Comparison of ENCODE assay signal across 16 cellular contexts in the genomic region with DNA sequence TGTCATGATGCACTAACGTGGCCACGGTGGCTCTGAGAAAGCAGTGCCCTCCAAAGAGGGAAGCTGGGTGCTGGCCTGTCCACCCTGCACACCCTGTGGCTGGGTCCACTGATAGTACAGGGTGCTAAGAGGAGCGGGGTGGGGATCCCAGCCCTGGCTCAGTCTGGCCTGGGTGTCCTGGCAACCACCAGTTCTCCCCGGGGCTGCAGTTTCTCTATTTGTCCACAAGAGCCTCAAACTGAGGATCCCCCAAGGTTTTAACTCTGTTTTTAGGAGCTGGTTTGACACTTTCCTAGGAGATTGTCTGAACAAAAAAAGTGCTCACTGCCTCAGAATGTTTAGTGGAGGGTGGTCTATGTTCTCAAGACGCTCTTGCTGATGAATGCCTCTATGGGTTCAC. TPM values are rescaled to one million over a fixed set of nuclear protein-coding genes. Genes with fewer than 3 reads are reported as not detected.
DNase-seq lines count a peak whose midpoint lies in the region; ATAC-seq and TF ChIP-seq lines count a peak whose summit lies in the region.
"Had no signal": no experiment of that assay in that cellular context is flagged by ENCODE, and none has a peak within 500 bp of the region (broad histone marks: within the 10 kb centered on the region; RNA-seq: fewer than 3 reads in every experiment).

No MANE protein-coding gene starts in this region.

- H3K36me3 Mint-ChIP-seq in HFFc6 (ENCODE audit: low read depth), result no peaks in the 10 kb centered on the region
- H3K36me3 Mint-ChIP-seq in neural progenitor cell, result peaks cover 2% of the 10 kb centered on the region

- no peak overlapping the region for H2AFZ ChIP-seq in neural progenitor cell (replicated peaks)

- H3K4me1 Mint-ChIP-seq in HFFc6 (ENCODE audit: low read depth) (no peaks in the 10 kb centered on the region), neural progenitor cell (peaks cover 42% of the 10 kb centered on the region)

- peak; percentile 56 for TF ChIP-seq CTCF in HFFc6 (IDR thresholded peaks at IDR 0.05)
- TF ChIP-seq CTCF in choroid plexus epithelial cell (conservative IDR thresholded peaks at IDR 0.05; ENCODE audit: low read depth, low read length), result peak; percentile 35
- TF ChIP-seq CTCF in neural progenitor cell (IDR thresholded peaks at IDR 0.05), result peak; percentile 32

- ATAC-seq in HG02870 (IDR thresholded peaks at IDR 0.05; ENCODE audit: unreplicated experiment) (no peak), GM19397 (IDR thresholded peaks at IDR 0.05; ENCODE audit: unreplicated experiment) (no peak)
- ATAC-seq: pancreas had no signal

- H3K27ac Mint-ChIP-seq in HFFc6, result no peak overlapping the region
- peak overlapping the region; percentile 35 for H3K27ac Mint-ChIP-seq in neural progenitor cell

- no peaks in the 10 kb centered on the region for H3K9me3 ChIP-seq in neural progenitor cell (ENCODE audit: low read depth)
- H3K9me3 ChIP-seq: pancreas, spleen had no signal

- no peaks in the 10 kb centered on the region for H3K36me3 ChIP-seq in neural progenitor cell
- H3K36me3 ChIP-seq: pancreas, spleen had no signal

- peaks cover 3% of the 10 kb centered on the region for H3K4me1 ChIP-seq in neural progenitor cell
- H3K4me1 ChIP-seq: pancreas had no signal

- H3K9me3 Mint-ChIP-seq in HFFc6, result no peaks in the 10 kb centered on the region
- peaks cover 2% of the 10 kb centered on the region for H3K9me3 Mint-ChIP-seq in neural progenitor cell
- H3K9me3 Mint-ChIP-seq: activated T-cell treated with anti-CD3 and anti-CD28 coated beads, Interleukin-2, amount 50 U/mL, for 4 hours had no signal

- no peak overlapping the region for H3K9ac ChIP-seq in neural progenitor cell

- H3F3A ChIP-seq in neural progenitor cell (ENCODE audit: low read depth), result no peaks in the 10 kb centered on the region

- no peaks in the 10 kb centered on the region for H3K79me2 ChIP-seq in neural progenitor cell (ENCODE audit: low read depth)

- H3K27ac ChIP-seq in neural progenitor cell, result no peak overlapping the region
- H3K27ac ChIP-seq: pancreas, spleen had no signal

- no peak overlapping the region for H3K4me3 ChIP-seq in choroid plexus epithelial cell (ENCODE audit: low read depth, low read length)
- H3K4me3 ChIP-seq in neural progenitor cell, result no peak overlapping the region
- H3K4me3 ChIP-seq: pancreas, spleen had no signal

- no peaks in the 10 kb centered on the region for H4K20me1 ChIP-seq in neural progenitor cell (ENCODE audit: low read depth)

- peak; percentile 13 for DNase-seq in DMS53 (lab: John Stamatoyannopoulos, UW)
- no peak for DNase-seq in DMS53 treated with DMSO at 0.1 percent for 48 hours (lab: John Stamatoyannopoulos, UW; ENCODE audit: unreplicated experiment)
- no peak for DNase-seq in HFFc6
- DNase-seq in choroid plexus epithelial cell (ENCODE audit: low read depth), result peak; percentile 15
- no peak for DNase-seq in neural progenitor cell (ENCODE audit: low spot score)
- no peak for DNase-seq in NCI-H1105 treated with DMSO at 0.1 percent for 48 hours (lab: John Stamatoyannopoulos, UW)
- DNase-seq: activated T-cell treated with anti-CD3 and anti-CD28 coated beads, Interleukin-2, amount 50 U/mL, for 4 hours; COR-L47; cortex of kidney; NCI-H345; pancreas; spleen had no signal

- H3K4me3 Mint-ChIP-seq in HFFc6 (no peak overlapping the region), neural progenitor cell (no peak overlapping the region)
- H3K4me3 Mint-ChIP-seq: activated T-cell treated with anti-CD3 and anti-CD28 coated beads, Interleukin-2, amount 50 U/mL, for 4 hours had no signal

- H3K4me2 ChIP-seq in neural progenitor cell, result no peak overlapping the region

- peaks cover 40% of the 10 kb centered on the region for H3K27me3 Mint-ChIP-seq in HFFc6 (ENCODE audit: insufficient read depth)
- H3K27me3 Mint-ChIP-seq in neural progenitor cell (ENCODE audit: insufficient read depth, low read depth), result peaks cover 5% of the 10 kb centered on the region

- H3K27me3 ChIP-seq in neural progenitor cell, result no peaks in the 10 kb centered on the region
- H3K27me3 ChIP-seq: pancreas had no signal

RNA-seq across cellular contexts. Expression of gene EDAR, which starts 29.0 kb away (rescaled TPM):
- total RNA-seq in HFFc6 (2021; fragmentation: NEBNext Ultra II Directional; extraction: Animal tissue kit (Norgen Biotek cat#: 25700)), result not detected
- total RNA-seq in neural progenitor cell (ENCODE audit: low replicate concordance), result not detected in 2 replicates
- total RNA-seq: A172, mesenteric fat pad had no signal

Comparison
In these comparisons a context has a peak if more than half of its experiments do, and no peak if none do; other contexts are left out.
1. DNase-seq: peak in DMS53 (single experiment) and choroid plexus epithelial cell (single experiment); none in DMS53 treated with DMSO at 0.1 percent for 48 hours (single experiment), HFFc6 (single experiment), neural progenitor cell (single experiment) and NCI-H1105 treated with DMSO at 0.1 percent for 48 hours (single experiment).
2. Peak in every context shown above with its lines, with median percentiles within 50 percentile points of each other: CTCF ChIP-seq.